Comparison of ENCODE assay signal across 34 cellular contexts in the genomic region with DNA sequence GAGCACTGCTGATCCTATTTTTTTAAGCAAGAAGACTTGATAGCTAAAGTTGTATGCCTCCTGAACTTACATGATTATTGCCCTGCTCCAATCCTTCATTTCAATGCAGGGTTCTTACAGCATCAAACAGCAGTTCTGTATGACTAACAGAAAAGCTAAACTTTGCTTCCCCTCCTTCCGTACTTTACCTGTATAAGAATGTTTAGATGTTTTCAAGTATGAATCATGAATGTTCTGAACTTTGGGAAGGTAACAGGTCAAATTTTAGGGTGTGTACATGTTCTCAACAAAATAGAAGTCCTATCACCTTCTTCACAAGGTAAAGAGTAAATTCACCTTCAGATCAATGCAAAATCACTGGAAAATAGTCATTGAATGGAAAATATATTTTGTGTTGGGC.
"Had no signal": no experiment of that assay in that cellular context is flagged by ENCODE, and none has a peak within 500 bp of the region (broad histone marks: within the 10 kb centered on the region; RNA-seq: fewer than 3 reads in every experiment).

No MANE protein-coding gene starts in this region.

- H3K27me3 ChIP-seq: adrenal gland, body of pancreas, gastrocnemius medialis, heart left ventricle had no signal

- H3K27ac Mint-ChIP-seq: activated CD4-positive, alpha-beta memory T cell treated with anti-CD3 and anti-CD28 coated beads for 36 hours; activated CD4-positive, alpha-beta T cell treated with anti-CD3 and anti-CD28 coated beads for 36 hours; activated CD4-positive, alpha-beta T cell treated with anti-CD3 and anti-CD28 coated beads, Interleukin-2, amount 10 ng/mL, durations not matched to agents 24 days and 14 days; activated CD8-positive, alpha-beta memory T cell treated with anti-CD3 and anti-CD28 coated beads, Interleukin-2, amount 10 ng/mL, durations not matched to agents 7 days and 5 days; activated CD8-positive, alpha-beta T cell treated with anti-CD3 and anti-CD28 coated beads, Interleukin-2, amount 10 ng/mL, durations not matched to agents 7 days and 5 days; activated naive CD4-positive, alpha-beta T cell treated with anti-CD3 and anti-CD28 coated beads for 36 hours; activated naive CD4-positive, alpha-beta T cell treated with anti-CD3 and anti-CD28 coated beads, Interleukin-2, amount 50 U/mL, for 24 hours; activated naive CD8-positive, alpha-beta T cell treated with anti-CD3 and anti-CD28 coated beads for 36 hours; activated naive CD8-positive, alpha-beta T cell treated with anti-CD3 and anti-CD28 coated beads, Interleukin-2, amount 50 U/mL, for 24 hours; activated T-helper 1 cell treated with anti-CD3 and anti-CD28 coated beads, Interleukin-12 subunit alpha, Interleukin-12 subunit beta, Interleukin-2, Interleukin-4 antibody, amounts not matched to agents 30 ng/mL and 10 ng/mL and 1 ng/mL, durations not matched to agents 14 hours and 24 hours and 36 hours; activated T-helper 2 cell treated with anti-CD3 and anti-CD28 coated beads, Interferon-gamma antibody, Interleukin-2, Interleukin-4, amounts not matched to agents 10 μg/mL and 5 μg/mL and 100 μg/mL, durations not matched to agents 14 hours and 24 hours and 36 hours; dendritic cell treated with granulocyte-macrophage colony-stimulating factor and Interleukin-4, amounts not matched to agents 40 ng/mL and 50 ng/mL, for 4 days; effector memory CD8-positive, alpha-beta T cell; T-helper 17 cell; T-helper 2 cell treated with Interferon-gamma antibody and Interleukin-4, amounts not matched to agents 5 μg/mL and 100 μg/mL, for 36 hours had no signal

- DNase-seq: activated CD4-positive, alpha-beta memory T cell treated with anti-CD3 and anti-CD28 coated beads for 36 hours; activated CD4-positive, alpha-beta T cell treated with anti-CD3 and anti-CD28 coated beads for 36 hours; activated CD4-positive, alpha-beta T cell treated with anti-CD3 and anti-CD28 coated beads, Interleukin-2, amount 10 ng/mL, durations not matched to agents 24 days and 14 days; activated CD4-positive, CD25-positive, alpha-beta regulatory T cell; activated CD4-positive, CD25-positive, alpha-beta regulatory T cell treated with anti-CD3 and anti-CD28 coated beads, Interleukin-2, amount 50 U/mL, for 72 hours; activated CD8-positive, alpha-beta memory T cell treated with anti-CD3 and anti-CD28 coated beads, Interleukin-2, amount 10 ng/mL, durations not matched to agents 7 days and 5 days; activated CD8-positive, alpha-beta memory T cell treated with anti-CD3 and anti-CD28 coated beads, Interleukin-2, amount 50 U/mL, for 4 hours; activated CD8-positive, alpha-beta T cell treated with anti-CD3 and anti-CD28 coated beads, Interleukin-2, amount 10 ng/mL, durations not matched to agents 7 days and 5 days; activated effector memory CD4-positive, alpha-beta T cell treated with anti-CD3 and anti-CD28 coated beads, Interleukin-2, amount 50 U/mL, for 16 hours; activated naive CD4-positive, alpha-beta T cell treated with anti-CD3 and anti-CD28 coated beads for 36 hours; activated naive CD8-positive, alpha-beta T cell treated with anti-CD3 and anti-CD28 coated beads for 36 hours; activated naive CD8-positive, alpha-beta T cell treated with anti-CD3 and anti-CD28 coated beads, Interleukin-2, amount 50 U/mL, for 24 hours; activated T-cell treated with anti-CD3 and anti-CD28 coated beads, Interleukin-2, amount 50 U/mL, for 1 hour; activated T-cell treated with anti-CD3 and anti-CD28 coated beads, Interleukin-2, amount 50 U/mL, for 48 hours; adrenal gland; amygdala; aorta; body of pancreas; effector CD4-positive, alpha-beta T cell; effector memory CD8-positive, alpha-beta T cell; foreskin fibroblast; gastrocnemius medialis; glutamatergic neuron; heart left ventricle; T-helper 1 cell; T-helper 17 cell had no signal

- H3K4me3 Mint-ChIP-seq: activated CD4-positive, alpha-beta memory T cell treated with anti-CD3 and anti-CD28 coated beads for 36 hours; activated CD4-positive, alpha-beta T cell treated with anti-CD3 and anti-CD28 coated beads for 36 hours; activated CD4-positive, alpha-beta T cell treated with anti-CD3 and anti-CD28 coated beads, Interleukin-2, amount 10 ng/mL, durations not matched to agents 24 days and 14 days; activated CD8-positive, alpha-beta memory T cell treated with anti-CD3 and anti-CD28 coated beads, Interleukin-2, amount 10 ng/mL, durations not matched to agents 7 days and 5 days; activated CD8-positive, alpha-beta T cell treated with anti-CD3 and anti-CD28 coated beads, Interleukin-2, amount 10 ng/mL, durations not matched to agents 7 days and 5 days; activated naive CD4-positive, alpha-beta T cell treated with anti-CD3 and anti-CD28 coated beads for 36 hours; activated naive CD4-positive, alpha-beta T cell treated with anti-CD3 and anti-CD28 coated beads, Interleukin-2, amount 50 U/mL, for 24 hours; activated naive CD8-positive, alpha-beta T cell treated with anti-CD3 and anti-CD28 coated beads for 36 hours; activated naive CD8-positive, alpha-beta T cell treated with anti-CD3 and anti-CD28 coated beads, Interleukin-2, amount 50 U/mL, for 24 hours; activated T-helper 1 cell treated with anti-CD3 and anti-CD28 coated beads, Interleukin-12 subunit alpha, Interleukin-12 subunit beta, Interleukin-2, Interleukin-4 antibody, amounts not matched to agents 30 ng/mL and 10 ng/mL and 1 ng/mL, durations not matched to agents 14 hours and 24 hours and 36 hours; central memory CD8-positive, alpha-beta T cell; dendritic cell treated with granulocyte-macrophage colony-stimulating factor and Interleukin-4, amounts not matched to agents 40 ng/mL and 50 ng/mL, for 4 days; effector memory CD8-positive, alpha-beta T cell; T-helper 17 cell; T-helper 2 cell treated with Interferon-gamma antibody and Interleukin-4, amounts not matched to agents 5 μg/mL and 100 μg/mL, for 36 hours had no signal

- H3K4me3 ChIP-seq: adrenal gland, body of pancreas, coronary artery, gastrocnemius medialis, heart left ventricle had no signal

- ATAC-seq: activated CD4-positive, alpha-beta T cell treated with anti-CD3 and anti-CD28 coated beads for 36 hours; activated CD8-positive, alpha-beta memory T cell treated with anti-CD3 and anti-CD28 coated beads, Interleukin-2, amount 10 ng/mL, durations not matched to agents 7 days and 5 days; activated CD8-positive, alpha-beta T cell treated with anti-CD3 and anti-CD28 coated beads, Interleukin-2, amount 10 ng/mL, durations not matched to agents 7 days and 5 days; activated naive CD8-positive, alpha-beta T cell treated with anti-CD3 and anti-CD28 coated beads, Interleukin-2, amount 50 U/mL, for 24 hours; body of pancreas; effector memory CD8-positive, alpha-beta T cell; gastrocnemius medialis; heart left ventricle; T-helper 17 cell had no signal

- H3K9me3 Mint-ChIP-seq: activated CD4-positive, alpha-beta T cell treated with anti-CD3 and anti-CD28 coated beads, Interleukin-2, amount 10 ng/mL, durations not matched to agents 24 days and 14 days; activated naive CD4-positive, alpha-beta T cell treated with anti-CD3 and anti-CD28 coated beads for 36 hours; activated naive CD4-positive, alpha-beta T cell treated with anti-CD3 and anti-CD28 coated beads, Interleukin-2, amount 50 U/mL, for 24 hours had no signal

- H3K4me1 ChIP-seq: adrenal gland, body of pancreas, gastrocnemius medialis, heart left ventricle had no signal

- H3K27me3 Mint-ChIP-seq: activated CD4-positive, alpha-beta memory T cell treated with anti-CD3 and anti-CD28 coated beads for 36 hours; activated CD4-positive, alpha-beta T cell treated with anti-CD3 and anti-CD28 coated beads for 36 hours; activated CD4-positive, alpha-beta T cell treated with anti-CD3 and anti-CD28 coated beads, Interleukin-2, amount 10 ng/mL, durations not matched to agents 24 days and 14 days; activated CD8-positive, alpha-beta memory T cell treated with anti-CD3 and anti-CD28 coated beads, Interleukin-2, amount 10 ng/mL, durations not matched to agents 7 days and 5 days; activated naive CD4-positive, alpha-beta T cell treated with anti-CD3 and anti-CD28 coated beads, Interleukin-2, amount 50 U/mL, for 24 hours; activated naive CD8-positive, alpha-beta T cell treated with anti-CD3 and anti-CD28 coated beads for 36 hours; activated naive CD8-positive, alpha-beta T cell treated with anti-CD3 and anti-CD28 coated beads, Interleukin-2, amount 50 U/mL, for 24 hours; central memory CD8-positive, alpha-beta T cell; dendritic cell treated with granulocyte-macrophage colony-stimulating factor and Interleukin-4, amounts not matched to agents 40 ng/mL and 50 ng/mL, for 4 days; effector memory CD8-positive, alpha-beta T cell; T-helper 17 cell had no signal

- H3K9me3 ChIP-seq: adrenal gland, body of pancreas, gastrocnemius medialis had no signal

- H3K36me3 ChIP-seq: adrenal gland, gastrocnemius medialis, heart left ventricle had no signal

- H3K4me1 Mint-ChIP-seq: activated CD4-positive, alpha-beta T cell treated with anti-CD3 and anti-CD28 coated beads for 36 hours; activated CD4-positive, alpha-beta T cell treated with anti-CD3 and anti-CD28 coated beads, Interleukin-2, amount 10 ng/mL, durations not matched to agents 24 days and 14 days; activated CD8-positive, alpha-beta memory T cell treated with anti-CD3 and anti-CD28 coated beads, Interleukin-2, amount 10 ng/mL, durations not matched to agents 7 days and 5 days; activated naive CD4-positive, alpha-beta T cell treated with anti-CD3 and anti-CD28 coated beads, Interleukin-2, amount 50 U/mL, for 24 hours; activated naive CD8-positive, alpha-beta T cell treated with anti-CD3 and anti-CD28 coated beads for 36 hours; activated naive CD8-positive, alpha-beta T cell treated with anti-CD3 and anti-CD28 coated beads, Interleukin-2, amount 50 U/mL, for 24 hours; central memory CD8-positive, alpha-beta T cell; T-helper 17 cell had no signal

- H3K27ac ChIP-seq: adrenal gland, body of pancreas, coronary artery, epithelial cell of prostate, gastrocnemius medialis, heart left ventricle had no signal

- H3K36me3 Mint-ChIP-seq: activated CD4-positive, alpha-beta memory T cell treated with anti-CD3 and anti-CD28 coated beads for 36 hours; activated CD8-positive, alpha-beta memory T cell treated with anti-CD3 and anti-CD28 coated beads, Interleukin-2, amount 10 ng/mL, durations not matched to agents 7 days and 5 days; activated naive CD4-positive, alpha-beta T cell treated with anti-CD3 and anti-CD28 coated beads, Interleukin-2, amount 50 U/mL, for 24 hours; activated naive CD8-positive, alpha-beta T cell treated with anti-CD3 and anti-CD28 coated beads for 36 hours had no signal
